ENCODE assay signal across 11 cellular contexts in genomic region chr3:170726976-170727661, GRCh38.
DNase-seq lines count a peak whose midpoint lies in the region; ATAC-seq and TF ChIP-seq lines count a peak whose summit lies in the region.
"Had no signal": no experiment of that assay in that cellular context is flagged by ENCODE, and none has a peak within 500 bp of the region (broad histone marks: within the 10 kb centered on the region; RNA-seq: fewer than 3 reads in every experiment).

No MANE protein-coding gene starts in this region.

- H3K4me3 ChIP-seq in fibroblast of mammary gland (ENCODE audit: control insufficient read depth, low read depth, low read length) (peak overlapping the region; percentile 23), skeletal muscle satellite cell (ENCODE audit: low read length) (peak overlapping the region; percentile 65)

- peaks cover 52% of the 10 kb centered on the region for H3K4me1 ChIP-seq in skeletal muscle satellite cell (ENCODE audit: control insufficient read depth, insufficient read depth, low read length)

- H3K27me3 ChIP-seq in skeletal muscle satellite cell (ENCODE audit: control insufficient read depth, insufficient read depth, low read length) = no peaks in the 10 kb centered on the region
- H3K27me3 ChIP-seq: neutrophil had no signal

- no peaks in the 10 kb centered on the region for H3K9me3 ChIP-seq in skeletal muscle satellite cell (replicated peaks; ENCODE audit: low read length)
- H3K9me3 ChIP-seq: neutrophil had no signal

- H3K9ac ChIP-seq in skeletal muscle satellite cell (ENCODE audit: low read depth, low read length) = peak overlapping the region; percentile 87

- peak overlapping the region; percentile 86 for H3K4me2 ChIP-seq in skeletal muscle satellite cell (ENCODE audit: low read length)

- TF ChIP-seq CTCF in fibroblast of mammary gland (conservative IDR thresholded peaks at IDR 0.05; ENCODE audit: control insufficient read depth, insufficient read depth, low read depth, low read length) = no peak

- H3K36me3 ChIP-seq in skeletal muscle satellite cell (ENCODE audit: insufficient read depth, low read length) = no peaks in the 10 kb centered on the region
- H3K36me3 ChIP-seq: neutrophil had no signal

- DNase-seq in SW 1271 (lab: John Stamatoyannopoulos, UW) = peak; percentile 45 to 81
- peak; percentile 94 for DNase-seq in fibroblast of mammary gland (ENCODE audit: low read depth)
- DNase-seq in Ammon's horn (ENCODE audit: low spot score) = no peak
- no peak for DNase-seq in ecto neural progenitor cell (ENCODE audit: low spot score)
- no peak for DNase-seq in NCI-H2107 (lab: John Stamatoyannopoulos, UW)
- DNase-seq: GF-D8, Kasumi-1 had no signal

- ATAC-seq in GM21723 (IDR thresholded peaks at IDR 0.05; ENCODE audit: unreplicated experiment) (peak; percentile 16), GM18867 (IDR thresholded peaks at IDR 0.05; ENCODE audit: unreplicated experiment) (no peak)

Comparison
In these comparisons a context has a peak if more than half of its experiments do, and no peak if none do; other contexts are left out.
1. DNase-seq: peak in SW 1271 (2 of 2) and fibroblast of mammary gland (single experiment); none in Ammon's horn (single experiment), ecto neural progenitor cell (single experiment) and NCI-H2107 (single experiment).